In the genomic region with DNA sequence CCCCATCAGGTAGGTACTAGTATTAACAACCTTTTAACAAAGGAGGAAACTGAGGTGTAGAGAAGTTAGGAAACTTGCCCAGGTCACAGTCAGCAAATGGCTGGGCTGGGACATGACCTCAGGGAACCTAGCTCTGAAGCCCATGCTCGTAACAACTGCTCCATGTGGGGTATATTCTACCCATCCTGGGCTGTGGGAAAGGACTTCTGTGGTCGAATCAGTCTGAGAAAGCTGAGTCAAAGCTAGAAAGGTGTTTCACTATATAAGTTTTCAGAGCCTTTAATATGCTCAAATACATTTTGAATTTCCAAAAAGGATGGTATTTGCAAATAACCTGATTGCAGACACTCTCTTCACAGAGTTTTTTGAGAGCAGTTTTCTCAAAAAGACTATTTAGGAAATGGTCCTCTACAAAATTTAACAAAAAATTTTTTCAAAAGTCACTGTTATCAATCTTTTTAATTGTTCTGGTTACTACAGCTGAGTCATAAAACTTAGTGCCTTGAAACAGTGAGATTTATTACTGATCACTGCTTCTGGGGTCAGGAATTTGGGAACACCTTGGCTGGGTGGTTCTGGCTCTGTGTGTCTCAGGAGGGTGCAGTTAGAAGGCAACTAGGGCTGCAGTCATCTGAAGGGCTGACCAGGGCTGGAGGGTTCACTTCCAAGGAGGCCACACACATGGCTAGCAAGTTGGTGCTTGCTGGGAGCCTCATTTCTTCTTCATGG, we compare ENCODE assay signal across 18 cellular contexts. TPM values are rescaled to one million over a fixed set of nuclear protein-coding genes. Genes with fewer than 3 reads are reported as not detected.
DNase-seq lines count a peak whose midpoint lies in the region; ATAC-seq and TF ChIP-seq lines count a peak whose summit lies in the region.
"Had no signal": no experiment of that assay in that cellular context is flagged by ENCODE, and none has a peak within 500 bp of the region (broad histone marks: within the 10 kb centered on the region; RNA-seq: fewer than 3 reads in every experiment).

No MANE protein-coding gene starts in this region.

- no peak overlapping the region for H3K23ac ChIP-seq in IMR-90 (ENCODE audit: low read depth, low read length)

- H3K14ac ChIP-seq in IMR-90 (replicated peaks; ENCODE audit: low read depth, low read length): no peak overlapping the region

- TF ChIP-seq POLR2A in IMR-90 (IDR thresholded peaks at IDR 0.05; ENCODE audit: low read depth, low read length): no peak
- TF ChIP-seq POLR2A in transverse colon (IDR thresholded peaks at IDR 0.05): no peak

- no CpG with 5 or more reads among the region's 2 CpGs for WGBS in IMR-90 (ENCODE audit: extremely low coverage in 2 of 2, insufficient read length in 1 of 2), 2 experiments
- WGBS in transverse colon (ENCODE audit: low coverage in 1 of 2), 2 donors: 67 to 77% methylated on average over 1 to 2 of the region's 2 CpGs

- no peaks in the 10 kb centered on the region for H3K27me3 Mint-ChIP-seq in progenitor cell of endocrine pancreas
- no peaks in the 10 kb centered on the region for H3K27me3 Mint-ChIP-seq in activated T-helper 1 cell treated with anti-CD3 and anti-CD28 coated beads, Interleukin-12 subunit alpha, Interleukin-12 subunit beta, Interleukin-2, Interleukin-4 antibody, amounts not matched to agents 30 ng/mL and 10 ng/mL and 1 ng/mL, durations not matched to agents 14 hours and 24 hours and 36 hours (ENCODE audit: insufficient read depth)
- H3K27me3 Mint-ChIP-seq: activated naive CD8-positive, alpha-beta T cell treated with anti-CD3 and anti-CD28 coated beads, Interleukin-2, amount 10 ng/mL, durations not matched to agents 7 days and 5 days had no signal

- no peak for TF ChIP-seq EP300 in transverse colon (IDR thresholded peaks at IDR 0.05; ENCODE audit: low read depth)

- TF ChIP-seq CTCF in IMR-90 (conservative IDR thresholded peaks at IDR 0.05; ENCODE audit: low read depth, low read length): no peak
- TF ChIP-seq CTCF in progenitor cell of endocrine pancreas (IDR thresholded peaks at IDR 0.05; ENCODE audit: unreplicated experiment): no peak
- no peak for TF ChIP-seq CTCF in transverse colon (IDR thresholded peaks at IDR 0.05)

- H3K4me1 ChIP-seq in IMR-90 (ENCODE audit: control insufficient read depth, insufficient read depth, low read length) (peaks cover 13% of the 10 kb centered on the region), transverse colon (no peaks in the 10 kb centered on the region)
- H3K4me1 ChIP-seq: lower lobe of right lung, pancreas had no signal

- TF ChIP-seq RAD21 in IMR-90 (IDR thresholded peaks at IDR 0.05; ENCODE audit: low read length): no peak

- CTCF ChIA-PET in IMR-90 (lab: Yijun Ruan, JAX): interaction anchor here (1.2 kb wide), 2 partner anchors 10 to 15 kb away, joined by 3 to 6 read pairs; no protein-coding TSS in a partner anchor

- POLR2A ChIA-PET in IMR-90 (lab: Charles Lee; ENCODE audit: unreplicated experiment): no interaction called here

- no peak overlapping the region for H3K4me2 ChIP-seq in IMR-90 (ENCODE audit: low read depth, low read length)

- no peaks in the 10 kb centered on the region for H3K9me3 ChIP-seq in IMR-90 (ENCODE audit: control insufficient read depth, insufficient read depth, low read length)
- H3K9me3 ChIP-seq in transverse colon: no peaks in the 10 kb centered on the region
- H3K9me3 ChIP-seq: lower lobe of right lung, pancreas, thoracic aorta had no signal

- in situ Hi-C loops in IMR-90 (cut with MboI; ENCODE audit: low sequenced_read_pairs) (no loop called here), transverse colon (cut with MboI; ENCODE audit: low pct_ligation_motif_present in 1 of 4, low pct_unique_long_range_greater_than_20kb in 1 of 4, low sequenced_read_pairs in 3 of 4) (no loop called here)

- H3K4me3 ChIP-seq in IMR-90 (ENCODE audit: insufficient read depth, low read depth, low read length) (no peak overlapping the region), transverse colon (no peak overlapping the region), H7 (ENCODE audit: insufficient read depth, low read depth, low read length) (no peak overlapping the region)
- H3K4me3 ChIP-seq: lower lobe of right lung, pancreas, thoracic aorta had no signal

- H3K27ac Mint-ChIP-seq in progenitor cell of endocrine pancreas: peak overlapping the region; percentile 45
- H3K27ac Mint-ChIP-seq in activated T-helper 1 cell treated with anti-CD3 and anti-CD28 coated beads, Interleukin-12 subunit alpha, Interleukin-12 subunit beta, Interleukin-2, Interleukin-4 antibody, amounts not matched to agents 30 ng/mL and 10 ng/mL and 1 ng/mL, durations not matched to agents 14 hours and 24 hours and 36 hours: no peak overlapping the region
- H3K27ac Mint-ChIP-seq: activated CD8-positive, alpha-beta T cell treated with anti-CD3 and anti-CD28 coated beads, Interleukin-2, amount 10 ng/mL, durations not matched to agents 7 days and 5 days; activated naive CD8-positive, alpha-beta T cell treated with anti-CD3 and anti-CD28 coated beads, Interleukin-2, amount 10 ng/mL, durations not matched to agents 7 days and 5 days; WTC11 had no signal

- no peak overlapping the region for H3K9ac ChIP-seq in IMR-90 (ENCODE audit: low read depth, low read length)

- H4K8ac ChIP-seq in IMR-90 (ENCODE audit: low read depth in 2 of 2, low read length in 2 of 2): no peak overlapping the region

- H3K27me3 ChIP-seq in IMR-90 (ENCODE audit: control insufficient read depth, insufficient read depth, low read length): no peaks in the 10 kb centered on the region
- H3K27me3 ChIP-seq in transverse colon: no peaks in the 10 kb centered on the region
- no peaks in the 10 kb centered on the region for H3K27me3 ChIP-seq in H7 (ENCODE audit: control insufficient read depth, insufficient read depth, low read length)
- H3K27me3 ChIP-seq: pancreas had no signal

- H3K4me3 Mint-ChIP-seq in progenitor cell of endocrine pancreas (ENCODE audit: low read depth): no peak overlapping the region
- H3K4me3 Mint-ChIP-seq in activated T-helper 1 cell treated with anti-CD3 and anti-CD28 coated beads, Interleukin-12 subunit alpha, Interleukin-12 subunit beta, Interleukin-2, Interleukin-4 antibody, amounts not matched to agents 30 ng/mL and 10 ng/mL and 1 ng/mL, durations not matched to agents 14 hours and 24 hours and 36 hours: no peak overlapping the region
- H3K4me3 Mint-ChIP-seq: activated CD8-positive, alpha-beta T cell treated with anti-CD3 and anti-CD28 coated beads, Interleukin-2, amount 10 ng/mL, durations not matched to agents 7 days and 5 days; activated naive CD8-positive, alpha-beta T cell treated with anti-CD3 and anti-CD28 coated beads, Interleukin-2, amount 10 ng/mL, durations not matched to agents 7 days and 5 days; WTC11 had no signal

- peak overlapping the region; percentile 20; the same call in 1 of the 2 replicates for H3K18ac ChIP-seq in IMR-90 (ENCODE audit: low read depth, low read length)

- intact Hi-C loops in IMR-90 (cut with micrococcal nuclease) (no loop called here), transverse colon (cut with DNase I; ENCODE audit: low total_unique reads) (no loop called here)
- intact Hi-C loops in activated T-helper 1 cell treated with anti-CD3 and anti-CD28 coated beads, Interleukin-12 subunit alpha, Interleukin-12 subunit beta, Interleukin-2, Interleukin-4 antibody, amounts not matched to agents 30 ng/mL and 10 ng/mL and 1 ng/mL, durations not matched to agents 14 hours and 24 hours and 36 hours (cut with micrococcal nuclease): no loop called here

- H2BK15ac ChIP-seq in IMR-90 (ENCODE audit: low read depth, low read length): no peak overlapping the region

- dilution Hi-C loops in IMR-90 (cut with HindIII; ENCODE audit: low sequenced_read_pairs, unreplicated experiment): no loop called here

- 0 out of 2 replicates have a peak overlapping the region, but pooled peaks have one; percentile 6 for H4K91ac ChIP-seq in IMR-90 (ENCODE audit: insufficient read depth, low read depth, low read length)

- no peak overlapping the region for H2BK120ac ChIP-seq in IMR-90 (ENCODE audit: low read depth, low read length)

- H3K36me3 Mint-ChIP-seq in progenitor cell of endocrine pancreas (ENCODE audit: insufficient read depth): peaks cover 10% of the 10 kb centered on the region
- peaks cover 10% of the 10 kb centered on the region for H3K36me3 Mint-ChIP-seq in activated T-helper 1 cell treated with anti-CD3 and anti-CD28 coated beads, Interleukin-12 subunit alpha, Interleukin-12 subunit beta, Interleukin-2, Interleukin-4 antibody, amounts not matched to agents 30 ng/mL and 10 ng/mL and 1 ng/mL, durations not matched to agents 14 hours and 24 hours and 36 hours (ENCODE audit: low read depth)

- no peak overlapping the region for H4K5ac ChIP-seq in IMR-90 (ENCODE audit: low read depth, low read length)

- H3K79me1 ChIP-seq in IMR-90 (ENCODE audit: low read depth in 1 of 2, low read length in 2 of 2): peaks cover 0 to 23% of the 10 kb centered on the region in 2 experiments; a peak in 1 of 4 replicates

- H3K4me1 Mint-ChIP-seq in progenitor cell of endocrine pancreas (ENCODE audit: low read depth): peaks cover 13% of the 10 kb centered on the region
- peaks cover 5% of the 10 kb centered on the region for H3K4me1 Mint-ChIP-seq in activated T-helper 1 cell treated with anti-CD3 and anti-CD28 coated beads, Interleukin-12 subunit alpha, Interleukin-12 subunit beta, Interleukin-2, Interleukin-4 antibody, amounts not matched to agents 30 ng/mL and 10 ng/mL and 1 ng/mL, durations not matched to agents 14 hours and 24 hours and 36 hours (ENCODE audit: low read depth)

- no peak overlapping the region for H2BK5ac ChIP-seq in IMR-90 (ENCODE audit: low read depth, low read length, poor library complexity, severe bottlenecking)

- H3K27ac ChIP-seq in IMR-90 (ENCODE audit: insufficient read depth, low read length) (no peak overlapping the region), transverse colon (no peak overlapping the region)
- H3K27ac ChIP-seq: lower lobe of right lung, pancreas, thoracic aorta had no signal

- peaks cover 8% of the 10 kb centered on the region for H3K36me3 ChIP-seq in IMR-90 (ENCODE audit: control insufficient read depth, insufficient read depth, low read length)
- H3K36me3 ChIP-seq in transverse colon: peaks cover 0 to 11% (median 0%) of the 10 kb centered on the region in 4 donors
- H3K36me3 ChIP-seq in H7 (replicated peaks; ENCODE audit: control insufficient read depth, insufficient read depth, low read length): no peaks in the 10 kb centered on the region

- H2AFZ ChIP-seq in IMR-90 (replicated peaks; ENCODE audit: low read length, poor library complexity): no peak overlapping the region

- ATAC-seq in GM18868 (IDR thresholded peaks at IDR 0.05; ENCODE audit: unreplicated experiment): peak; percentile 90
- ATAC-seq in GM21737 (IDR thresholded peaks at IDR 0.05; ENCODE audit: unreplicated experiment): peak; percentile 61
- no peak for ATAC-seq in IMR-90 (ENCODE audit: low read depth)
- ATAC-seq: activated CD8-positive, alpha-beta T cell treated with anti-CD3 and anti-CD28 coated beads, Interleukin-2, amount 10 ng/mL, durations not matched to agents 7 days and 5 days; lower lobe of right lung; pancreas; WTC11 had no signal

- H3K9me1 ChIP-seq in IMR-90 (ENCODE audit: insufficient read depth, low read length): peaks cover 17% of the 10 kb centered on the region

- peaks cover 7% of the 10 kb centered on the region for H4K20me1 ChIP-seq in IMR-90 (ENCODE audit: insufficient read depth, low read length)

- BruUV-seq in IMR-90 (replicated peaks; lab: Mats Ljungman, UMichigan): no TSS peak

- no peak overlapping the region for H2AK9ac ChIP-seq in IMR-90 (replicated peaks; ENCODE audit: low read depth, low read length, poor library complexity)

- H2BK20ac ChIP-seq in IMR-90 (ENCODE audit: low read depth, low read length): no peak overlapping the region

- H3K56ac ChIP-seq in IMR-90 (ENCODE audit: extremely low read depth, insufficient read depth, low read length): no peak overlapping the region

- no peaks in the 10 kb centered on the region for H3K9me3 Mint-ChIP-seq in progenitor cell of endocrine pancreas (ENCODE audit: low read depth)
- no peaks in the 10 kb centered on the region for H3K9me3 Mint-ChIP-seq in activated T-helper 1 cell treated with anti-CD3 and anti-CD28 coated beads, Interleukin-12 subunit alpha, Interleukin-12 subunit beta, Interleukin-2, Interleukin-4 antibody, amounts not matched to agents 30 ng/mL and 10 ng/mL and 1 ng/mL, durations not matched to agents 14 hours and 24 hours and 36 hours
- H3K9me3 Mint-ChIP-seq: activated naive CD8-positive, alpha-beta T cell treated with anti-CD3 and anti-CD28 coated beads, Interleukin-2, amount 10 ng/mL, durations not matched to agents 7 days and 5 days; WTC11 had no signal

- H2AK5ac ChIP-seq in IMR-90 (ENCODE audit: low read depth, low read length): no peak overlapping the region

- H3K4ac ChIP-seq in IMR-90 (ENCODE audit: low read depth, low read length): no peak overlapping the region

- DNase-seq in IMR-90 (no peak), progenitor cell of endocrine pancreas (ENCODE audit: low spot score, unreplicated experiment) (no peak), transverse colon (no peak), H7 (no peak)
- DNase-seq in activated T-helper 1 cell treated with anti-CD3 and anti-CD28 coated beads, Interleukin-12 subunit alpha, Interleukin-12 subunit beta, Interleukin-2, Interleukin-4 antibody, amounts not matched to agents 30 ng/mL and 10 ng/mL and 1 ng/mL, durations not matched to agents 14 hours and 24 hours and 36 hours (ENCODE audit: low spot score): no peak
- DNase-seq: activated CD8-positive, alpha-beta T cell treated with anti-CD3 and anti-CD28 coated beads, Interleukin-2, amount 10 ng/mL, durations not matched to agents 7 days and 5 days; activated naive CD8-positive, alpha-beta T cell treated with anti-CD3 and anti-CD28 coated beads, Interleukin-2, amount 10 ng/mL, durations not matched to agents 7 days and 5 days; activated T-cell treated with anti-CD3 and anti-CD28 coated beads, Interleukin-2, amount 50 U/mL, for 48 hours; glutamatergic neuron; lower lobe of right lung; NCI-H187; pancreas; stimulated activated CD4-positive, alpha-beta T cell treated with anti-CD3 and anti-CD28 coated beads, Interleukin-4, amount 100 ng/mL, for 4 hours; T-helper 1 cell had no signal

RNA-seq across cellular contexts. Expression of gene NSG1, which starts 53.6 kb away (rescaled TPM):
- total RNA-seq in IMR-90 (2012; rRNA removed) (0.56 and 0.72 TPM in 2 replicates), progenitor cell of endocrine pancreas (52.4 and 55.0 TPM in 2 replicates), transverse colon (1 to 10 TPM in 3 of 4 donors, not detected in 1; 2.2 to 3.5 (median 2.7) TPM)
- polyA plus RNA-seq in IMR-90 (2012; rRNA removed): 0.90 and 1.6 TPM in 2 replicates
- 0.76 and 1.1 TPM in 2 replicates for polyA plus RNA-seq in IMR-90 (2012; cell fraction: cytosol; rRNA removed)
- polyA plus RNA-seq in IMR-90 (2012; cell fraction: nucleus; rRNA removed; ENCODE audit: low replicate concordance): 0.25 and 0.38 TPM in 2 replicates
- total RNA-seq in activated T-helper 1 cell treated with anti-CD3 and anti-CD28 coated beads, Interleukin-12 subunit alpha, Interleukin-12 subunit beta, Interleukin-2, Interleukin-4 antibody, amounts not matched to agents 30 ng/mL and 10 ng/mL and 1 ng/mL, durations not matched to agents 14 hours and 24 hours and 36 hours: 0.18 and 0.27 TPM in 2 replicates
- total RNA-seq in H7 (2014; rRNA removed; shearing (Covaris generic)): 25.3 and 31.1 TPM in 2 replicates
